Comparison of ENCODE assay signal across 24 cellular contexts in genomic region chr4:77360451-77360850, GRCh38.
DNase-seq lines count a peak whose midpoint lies in the region; ATAC-seq and TF ChIP-seq lines count a peak whose summit lies in the region.
"Had no signal": no experiment of that assay in that cellular context is flagged by ENCODE, and none has a peak within 500 bp of the region (broad histone marks: within the 10 kb centered on the region; RNA-seq: fewer than 3 reads in every experiment).

No MANE protein-coding gene starts in this region.

- no peaks in the 10 kb centered on the region for H3K4me1 ChIP-seq in transverse colon
- H3K4me1 ChIP-seq: foreskin keratinocyte, lower lobe of right lung, tibial nerve had no signal

- in situ Hi-C loops in transverse colon (cut with MboI; ENCODE audit: low pct_ligation_motif_present in 1 of 4, low pct_unique_long_range_greater_than_20kb in 1 of 4, low sequenced_read_pairs in 3 of 4), result no loop called here

- no peak for TF ChIP-seq CTCF in transverse colon (IDR thresholded peaks at IDR 0.05)

- no peak overlapping the region for H3K27ac ChIP-seq in transverse colon
- H3K27ac ChIP-seq: dorsolateral prefrontal cortex, foreskin keratinocyte, lower lobe of right lung, neutrophil, tibial nerve had no signal

- no peak for TF ChIP-seq EP300 in transverse colon (IDR thresholded peaks at IDR 0.05; ENCODE audit: low read depth)

- DNase-seq in DMS153 treated with DMSO at 0.1 percent for 48 hours (lab: John Stamatoyannopoulos, UW; ENCODE audit: unreplicated experiment) (peak; percentile 4), NCI-H1092 treated with DMSO at 0.1 percent for 48 hours (lab: John Stamatoyannopoulos, UW) (peak; percentile 25), NCI-H524 (lab: John Stamatoyannopoulos, UW) (peak; percentile 24 to 76), left kidney (ENCODE audit: low read depth, low spot score) (peak; percentile 65), transverse colon (no peak), DMS 273 (lab: John Stamatoyannopoulos, UW; ENCODE audit: unreplicated experiment) (no peak)
- DNase-seq: activated B cell treated with CpG ODN at 0.5 μM for 24 hours; activated CD8-positive, alpha-beta T cell treated with anti-CD3 and anti-CD28 coated beads for 36 hours; activated T-cell treated with anti-CD3 and anti-CD28 coated beads, Interleukin-2, amount 50 U/mL, for 1 hour; amygdala; CD8-positive, alpha-beta memory T cell; dorsolateral prefrontal cortex; foreskin keratinocyte; lower lobe of right lung; NCI-H1694; NCI-H526 treated with DMSO at 0.1 percent for 48 hours; stimulated activated CD4-positive, alpha-beta T cell treated with anti-CD3 and anti-CD28 coated beads, Interleukin-4, amount 100 ng/mL, for 1 hour; stimulated activated naive CD8-positive, alpha-beta T cell treated with anti-CD3 and anti-CD28 coated beads, Interleukin-15, Interleukin-2, amounts not matched to agents 100 U/mL and 50 U/mL, for 24 hours had no signal

- no peaks in the 10 kb centered on the region for H3K27me3 ChIP-seq in transverse colon
- H3K27me3 ChIP-seq: neutrophil, tibial nerve had no signal

- H3K36me3 ChIP-seq in transverse colon, result no peaks in the 10 kb centered on the region
- H3K36me3 ChIP-seq: lower lobe of right lung, neutrophil, tibial nerve had no signal

- no peak for TF ChIP-seq POLR2A in transverse colon (IDR thresholded peaks at IDR 0.05)

- no peak overlapping the region for H3K4me3 ChIP-seq in transverse colon
- H3K4me3 ChIP-seq: dorsolateral prefrontal cortex, lower lobe of right lung, smooth muscle cell, tibial nerve had no signal

- ATAC-seq in activated CD4-positive, CD25-positive, alpha-beta regulatory T cell treated with anti-CD3 and anti-CD28 coated beads, Interleukin-2, amount 50 U/mL, for 24 hours, result no peak
- ATAC-seq in GM18517 (IDR thresholded peaks at IDR 0.05; ENCODE audit: unreplicated experiment), result no peak
- ATAC-seq: activated CD8-positive, alpha-beta T cell treated with anti-CD3 and anti-CD28 coated beads for 36 hours; foreskin keratinocyte; HCT116; lower lobe of right lung; stimulated activated naive CD8-positive, alpha-beta T cell treated with anti-CD3 and anti-CD28 coated beads, Interleukin-15, Interleukin-2, amounts not matched to agents 100 U/mL and 50 U/mL, for 24 hours had no signal

- no peaks in the 10 kb centered on the region for H3K9me3 ChIP-seq in transverse colon
- H3K9me3 ChIP-seq: lower lobe of right lung, neutrophil, tibial nerve had no signal

- WGBS in transverse colon (ENCODE audit: low coverage in 1 of 2), 2 donors, result 38% methylated on average over 4 of the region's 4 CpGs; no CpG with 5 or more reads in 1 of the 2 donors

- intact Hi-C loops in transverse colon (cut with DNase I; ENCODE audit: low total_unique reads), result no loop called here

Comparison
In these comparisons a context has a peak if more than half of its experiments do, and no peak if none do; other contexts are left out.
1. DNase-seq: peak in DMS153 treated with DMSO at 0.1 percent for 48 hours (single experiment), NCI-H1092 treated with DMSO at 0.1 percent for 48 hours (single experiment), NCI-H524 (2 of 2) and left kidney (single experiment); none in transverse colon (single experiment) and DMS 273 (single experiment).